Comparison of ENCODE assay signal across 8 cellular contexts in genomic region chr19:51365211-51366049, GRCh38. TPM values are rescaled to one million over a fixed set of nuclear protein-coding genes. Genes with fewer than 3 reads are reported as not detected.
DNase-seq lines count a peak whose midpoint lies in the region; ATAC-seq and TF ChIP-seq lines count a peak whose summit lies in the region.

No MANE protein-coding gene starts in this region.

- no peaks in the 10 kb centered on the region for H4K20me1 ChIP-seq in Loucy (ENCODE audit: insufficient read depth, low read length, poor library complexity, severe bottlenecking)

- intact Hi-C loops in ascending aorta (cut with DNase I) = loop anchor here (1.0 to 10.0 kb wide), 8 partner anchors 25 to 981 kb away; partner anchors contain the start of genes ASPDH, CTU1, JOSD2 and POLD1

- H3K9ac ChIP-seq in Loucy (ENCODE audit: low read depth, low read length, poor library complexity, severe bottlenecking) = peak overlapping the region; percentile 94

- H3K4me1 ChIP-seq in Loucy (ENCODE audit: insufficient read depth, low read length, poor library complexity, severe bottlenecking) = peaks cover 47% of the 10 kb centered on the region
- H3K4me1 ChIP-seq in ascending aorta = peaks cover 11 to 17% of the 10 kb centered on the region in 2 donors

- peak; percentile 49 for TF ChIP-seq CTCF in Loucy (conservative IDR thresholded peaks at IDR 0.05; ENCODE audit: low read length)
- no peak for TF ChIP-seq CTCF in ascending aorta (IDR thresholded peaks at IDR 0.05)

- H3K9me3 ChIP-seq in Loucy (ENCODE audit: insufficient read depth, low read depth, low read length) (no peaks in the 10 kb centered on the region), ascending aorta (no peaks in the 10 kb centered on the region)

- DNase-seq in EH (ENCODE audit: low read depth) (peak; percentile 55), ascending aorta (ENCODE audit: low spot score in 2 of 2) (peak in 1 of 2 donors; percentile 74), skeletal muscle cell (ENCODE audit: low read depth) (no peak)

- no peaks in the 10 kb centered on the region for H3F3A ChIP-seq in Loucy (ENCODE audit: low read depth)

- H3K9me2 ChIP-seq in Loucy (replicated peaks; ENCODE audit: low read depth, low read length) = no peaks in the 10 kb centered on the region

- H3K36me3 ChIP-seq in Loucy (ENCODE audit: insufficient read depth, low read length) = no peaks in the 10 kb centered on the region
- H3K36me3 ChIP-seq in ascending aorta = no peaks in the 10 kb centered on the region

- peaks cover 54% of the 10 kb centered on the region for H3K79me2 ChIP-seq in Loucy (ENCODE audit: insufficient read depth, low read length)

- H3K27me3 ChIP-seq in Loucy (ENCODE audit: insufficient read depth, low read length, poor library complexity, severe bottlenecking) (no peaks in the 10 kb centered on the region), ascending aorta (no peaks in the 10 kb centered on the region)

- H2AFZ ChIP-seq in Loucy (ENCODE audit: low read length) = peak overlapping the region; percentile 83

- H3K27ac ChIP-seq in ascending aorta = peak overlapping the region; percentile 83 to 94

- peak overlapping the region; percentile 96 for H3K4me2 ChIP-seq in Loucy (ENCODE audit: low read depth, low read length, poor library complexity, severe bottlenecking)

- peak overlapping the region; percentile 99 for H3K4me3 ChIP-seq in Loucy (ENCODE audit: low read length, poor library complexity, severe bottlenecking)
- H3K4me3 ChIP-seq in ascending aorta = peak overlapping the region; percentile 79 to 82
- peak overlapping the region; percentile 78 for H3K4me3 ChIP-seq in iPS-11a (ENCODE audit: low read depth, low read length)
- H3K4me3 ChIP-seq in skeletal muscle cell (ENCODE audit: low read depth, low read length) = peak overlapping the region; percentile 94

- ATAC-seq in HG02623 (IDR thresholded peaks at IDR 0.05; ENCODE audit: unreplicated experiment) (no peak), GM19324 (IDR thresholded peaks at IDR 0.05; ENCODE audit: low FRiP score, unreplicated experiment) (no peak), GM18868 (IDR thresholded peaks at IDR 0.05; ENCODE audit: unreplicated experiment) (no peak)

RNA-seq across cellular contexts. Expression of gene ETFB, which starts 0.8 kb away (rescaled TPM):
- total RNA-seq in ascending aorta = 42.5 TPM

RNA-seq across cellular contexts. Expression of gene CLDND2, which starts 3.4 kb away (rescaled TPM):
- total RNA-seq in ascending aorta = not detected

RNA-seq across cellular contexts. Expression of gene NKG7, which starts 7.0 kb away (rescaled TPM):
- 30.2 TPM for total RNA-seq in ascending aorta

RNA-seq across cellular contexts. Expression of gene LIM2, which starts 22.3 kb away (rescaled TPM):
- not detected for total RNA-seq in ascending aorta

RNA-seq across cellular contexts. Expression of gene VSIG10L, which starts 23.5 kb away (rescaled TPM):
- 1.4 TPM for total RNA-seq in ascending aorta
